38 cellular contexts compared by ENCODE assay signal in the genomic region with DNA sequence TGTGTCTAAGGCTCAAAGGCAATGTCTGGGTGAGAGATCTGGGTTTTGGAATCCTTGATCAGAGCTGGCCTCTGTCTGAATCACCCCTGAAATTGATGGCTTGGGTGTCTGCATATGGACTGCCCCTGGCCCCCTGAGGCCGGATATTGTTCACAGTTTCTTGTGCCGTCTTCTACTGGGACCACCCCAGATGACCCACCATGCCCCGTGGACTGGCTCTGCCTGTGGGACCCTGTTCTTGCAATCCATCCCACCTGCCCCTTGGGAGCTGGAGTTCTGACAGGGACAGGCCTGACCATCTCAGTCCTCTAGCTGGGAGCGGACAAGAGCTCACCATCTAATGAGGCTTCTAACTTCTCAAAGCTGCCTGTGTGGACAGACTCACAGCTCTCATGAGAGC.
"Had no signal": no experiment of that assay in that cellular context is flagged by ENCODE, and none has a peak within 500 bp of the region (broad histone marks: within the 10 kb centered on the region; RNA-seq: fewer than 3 reads in every experiment).

No MANE protein-coding gene starts in this region.

- ATAC-seq: activated naive CD4-positive, alpha-beta T cell treated with anti-CD3 and anti-CD28 coated beads, Interleukin-2, amount 50 U/mL, for 72 hours; activated T-cell treated with anti-CD3 and anti-CD28 coated beads, Interleukin-2, amount 50 U/mL, for 4 hours; activated T-cell treated with anti-CD3 and anti-CD28 coated beads, Interleukin-2, amount 50 U/mL, for 72 hours; activated T-helper 17 cell treated with anti-CD3 and anti-CD28 coated beads, Interleukin-2, amount 50 U/mL, for 72 hours; body of pancreas had no signal

- DNase-seq: activated effector memory CD4-positive, alpha-beta T cell treated with anti-CD3 and anti-CD28 coated beads, Interleukin-2, amount 50 U/mL, for 16 hours; activated effector memory CD4-positive, alpha-beta T cell treated with Interleukin-2 at 50 U/mL for 16 hours; activated gamma-delta T cell; activated gamma-delta T cell treated with Interleukin-2 at 50 U/mL for 16 hours; activated naive CD4-positive, alpha-beta T cell; activated naive CD4-positive, alpha-beta T cell treated with anti-CD3 and anti-CD28 coated beads for 36 hours; activated naive CD4-positive, alpha-beta T cell treated with anti-CD3 and anti-CD28 coated beads, Interleukin-2, amount 10 ng/mL, durations not matched to agents 7 days and 5 days; activated naive CD4-positive, alpha-beta T cell treated with anti-CD3 and anti-CD28 coated beads, Interleukin-2, amount 50 U/mL, for 16 hours; activated naive CD4-positive, alpha-beta T cell treated with Interleukin-2 at 50 U/mL for 16 hours; activated naive CD8-positive, alpha-beta T cell treated with anti-CD3 and anti-CD28 coated beads for 36 hours; activated naive CD8-positive, alpha-beta T cell treated with anti-CD3 and anti-CD28 coated beads, Interleukin-2, amount 10 ng/mL, durations not matched to agents 7 days and 5 days; activated naive CD8-positive, alpha-beta T cell treated with anti-CD3 and anti-CD28 coated beads, Interleukin-2, amount 50 U/mL, for 24 hours; activated T-cell treated with anti-CD3 and anti-CD28 coated beads, Interleukin-2, amount 50 U/mL, for 1 hour; activated T-cell treated with anti-CD3 and anti-CD28 coated beads, Interleukin-2, amount 50 U/mL, for 24 hours; activated T-cell treated with anti-CD3 and anti-CD28 coated beads, Interleukin-2, amount 50 U/mL, for 4 hours; activated T-cell treated with anti-CD3 and anti-CD28 coated beads, Interleukin-2, amount 50 U/mL, for 48 hours; activated T-cell treated with anti-CD3 and anti-CD28 coated beads, Interleukin-2, amount 50 U/mL, for 72 hours; amniotic stem cell; amygdala; anterior cingulate cortex; aorta; body of pancreas; brain microvascular endothelial cell; caudate nucleus; central memory CD4-positive, alpha-beta T cell; cerebellar nuclear complex had no signal

- H3K9me3 Mint-ChIP-seq: activated naive CD4-positive, alpha-beta T cell treated with anti-CD3 and anti-CD28 coated beads for 36 hours; activated naive CD4-positive, alpha-beta T cell treated with anti-CD3 and anti-CD28 coated beads, Interleukin-2, amount 10 ng/mL, durations not matched to agents 7 days and 5 days; activated naive CD4-positive, alpha-beta T cell treated with anti-CD3 and anti-CD28 coated beads, Interleukin-2, amount 50 U/mL, for 24 hours; activated naive CD4-positive, alpha-beta T cell treated with anti-CD3 and anti-CD28 coated beads, Interleukin-2, amount 50 U/mL, for 72 hours; activated naive CD8-positive, alpha-beta T cell treated with anti-CD3 and anti-CD28 coated beads for 36 hours; activated naive CD8-positive, alpha-beta T cell treated with anti-CD3 and anti-CD28 coated beads, Interleukin-2, amount 10 ng/mL, durations not matched to agents 7 days and 5 days; activated naive CD8-positive, alpha-beta T cell treated with anti-CD3 and anti-CD28 coated beads, Interleukin-2, amount 50 U/mL, for 24 hours; activated T-cell treated with anti-CD3 and anti-CD28 coated beads, Interleukin-2, amount 50 U/mL, for 24 hours; activated T-cell treated with anti-CD3 and anti-CD28 coated beads, Interleukin-2, amount 50 U/mL, for 4 hours; activated T-cell treated with anti-CD3 and anti-CD28 coated beads, Interleukin-2, amount 50 U/mL, for 72 hours; activated T-helper 1 cell treated with anti-CD3 and anti-CD28 coated beads, Interleukin-12 subunit alpha, Interleukin-12 subunit beta, Interleukin-2, Interleukin-4 antibody, amounts not matched to agents 30 ng/mL and 10 ng/mL and 1 ng/mL, durations not matched to agents 14 hours and 24 hours and 36 hours; activated T-helper 17 cell treated with anti-CD3 and anti-CD28 coated beads, Interleukin-2, amount 50 U/mL, for 72 hours; activated T-helper 2 cell treated with anti-CD3 and anti-CD28 coated beads, Interferon-gamma antibody, Interleukin-2, Interleukin-4, amounts not matched to agents 10 μg/mL and 5 μg/mL and 100 μg/mL, durations not matched to agents 14 hours and 24 hours and 36 hours; brain; central memory CD8-positive, alpha-beta T cell had no signal

- H3K27ac ChIP-seq: adrenal gland, ascending aorta, body of pancreas, brain microvascular endothelial cell, breast epithelium, cardiac muscle cell had no signal

- H3K36me3 Mint-ChIP-seq: activated naive CD4-positive, alpha-beta T cell treated with anti-CD3 and anti-CD28 coated beads, Interleukin-2, amount 10 ng/mL, durations not matched to agents 7 days and 5 days; activated naive CD4-positive, alpha-beta T cell treated with anti-CD3 and anti-CD28 coated beads, Interleukin-2, amount 50 U/mL, for 24 hours; activated naive CD4-positive, alpha-beta T cell treated with anti-CD3 and anti-CD28 coated beads, Interleukin-2, amount 50 U/mL, for 72 hours; activated naive CD8-positive, alpha-beta T cell; activated naive CD8-positive, alpha-beta T cell treated with anti-CD3 and anti-CD28 coated beads for 36 hours; activated naive CD8-positive, alpha-beta T cell treated with anti-CD3 and anti-CD28 coated beads, Interleukin-2, amount 10 ng/mL, durations not matched to agents 7 days and 5 days; brain had no signal

- H3K4me1 Mint-ChIP-seq: activated naive CD4-positive, alpha-beta T cell treated with anti-CD3 and anti-CD28 coated beads, Interleukin-2, amount 10 ng/mL, durations not matched to agents 7 days and 5 days; activated naive CD4-positive, alpha-beta T cell treated with anti-CD3 and anti-CD28 coated beads, Interleukin-2, amount 50 U/mL, for 24 hours; activated naive CD8-positive, alpha-beta T cell treated with anti-CD3 and anti-CD28 coated beads for 36 hours; activated T-helper 17 cell treated with anti-CD3 and anti-CD28 coated beads, Interleukin-2, amount 50 U/mL, for 72 hours; central memory CD8-positive, alpha-beta T cell had no signal

- H3K4me3 ChIP-seq: adrenal gland, ascending aorta, body of pancreas, breast epithelium, cardiac muscle cell had no signal

- H3K27ac Mint-ChIP-seq: activated naive CD4-positive, alpha-beta T cell treated with anti-CD3 and anti-CD28 coated beads for 36 hours; activated naive CD4-positive, alpha-beta T cell treated with anti-CD3 and anti-CD28 coated beads, Interleukin-2, amount 10 ng/mL, durations not matched to agents 7 days and 5 days; activated naive CD4-positive, alpha-beta T cell treated with anti-CD3 and anti-CD28 coated beads, Interleukin-2, amount 50 U/mL, for 24 hours; activated naive CD8-positive, alpha-beta T cell; activated naive CD8-positive, alpha-beta T cell treated with anti-CD3 and anti-CD28 coated beads for 36 hours; activated naive CD8-positive, alpha-beta T cell treated with anti-CD3 and anti-CD28 coated beads, Interleukin-2, amount 10 ng/mL, durations not matched to agents 7 days and 5 days; activated naive CD8-positive, alpha-beta T cell treated with anti-CD3 and anti-CD28 coated beads, Interleukin-2, amount 50 U/mL, for 24 hours; activated T-cell treated with anti-CD3 and anti-CD28 coated beads, Interleukin-2, amount 50 U/mL, for 24 hours; activated T-cell treated with anti-CD3 and anti-CD28 coated beads, Interleukin-2, amount 50 U/mL, for 72 hours; activated T-helper 1 cell treated with anti-CD3 and anti-CD28 coated beads, Interleukin-12 subunit alpha, Interleukin-12 subunit beta, Interleukin-2, Interleukin-4 antibody, amounts not matched to agents 30 ng/mL and 10 ng/mL and 1 ng/mL, durations not matched to agents 14 hours and 24 hours and 36 hours; activated T-helper 17 cell treated with anti-CD3 and anti-CD28 coated beads, Interleukin-2, amount 50 U/mL, for 72 hours; activated T-helper 2 cell treated with anti-CD3 and anti-CD28 coated beads, Interferon-gamma antibody, Interleukin-2, Interleukin-4, amounts not matched to agents 10 μg/mL and 5 μg/mL and 100 μg/mL, durations not matched to agents 14 hours and 24 hours and 36 hours; brain had no signal

- H3K27me3 ChIP-seq: adrenal gland, ascending aorta, body of pancreas, breast epithelium, cardiac muscle cell had no signal

- H3K36me3 ChIP-seq: adrenal gland, ascending aorta, brain microvascular endothelial cell, breast epithelium, cardiac muscle cell had no signal

- H3K4me3 Mint-ChIP-seq: activated naive CD4-positive, alpha-beta T cell treated with anti-CD3 and anti-CD28 coated beads for 36 hours; activated naive CD4-positive, alpha-beta T cell treated with anti-CD3 and anti-CD28 coated beads, Interleukin-2, amount 10 ng/mL, durations not matched to agents 7 days and 5 days; activated naive CD4-positive, alpha-beta T cell treated with anti-CD3 and anti-CD28 coated beads, Interleukin-2, amount 50 U/mL, for 24 hours; activated naive CD8-positive, alpha-beta T cell; activated naive CD8-positive, alpha-beta T cell treated with anti-CD3 and anti-CD28 coated beads for 36 hours; activated naive CD8-positive, alpha-beta T cell treated with anti-CD3 and anti-CD28 coated beads, Interleukin-2, amount 10 ng/mL, durations not matched to agents 7 days and 5 days; activated naive CD8-positive, alpha-beta T cell treated with anti-CD3 and anti-CD28 coated beads, Interleukin-2, amount 50 U/mL, for 24 hours; activated T-cell treated with anti-CD3 and anti-CD28 coated beads, Interleukin-2, amount 50 U/mL, for 24 hours; activated T-cell treated with anti-CD3 and anti-CD28 coated beads, Interleukin-2, amount 50 U/mL, for 4 hours; activated T-cell treated with anti-CD3 and anti-CD28 coated beads, Interleukin-2, amount 50 U/mL, for 72 hours; activated T-helper 1 cell treated with anti-CD3 and anti-CD28 coated beads, Interleukin-12 subunit alpha, Interleukin-12 subunit beta, Interleukin-2, Interleukin-4 antibody, amounts not matched to agents 30 ng/mL and 10 ng/mL and 1 ng/mL, durations not matched to agents 14 hours and 24 hours and 36 hours; activated T-helper 17 cell treated with anti-CD3 and anti-CD28 coated beads, Interleukin-2, amount 50 U/mL, for 72 hours; brain; central memory CD8-positive, alpha-beta T cell had no signal

- H3K4me1 ChIP-seq: adrenal gland, ascending aorta, body of pancreas, breast epithelium had no signal

- H3K9me3 ChIP-seq: adrenal gland, ascending aorta, body of pancreas, breast epithelium had no signal
